ENCODE assay signal across 9 cellular contexts in genomic region chr3:152243301-152243711, GRCh38. TPM values are rescaled to one million over a fixed set of nuclear protein-coding genes. Genes with fewer than 3 reads are reported as not detected.
A peak's percentile ranks its signal among the peaks of the same experiment; 100 is the strongest.
DNase-seq lines count a peak whose midpoint lies in the region; ATAC-seq, FAIRE-seq and TF ChIP-seq lines count a peak whose summit lies in the region.
"Had no signal": no experiment of that assay in that cellular context is flagged by ENCODE, and none has a peak within 500 bp of the region (broad histone marks: within the 10 kb centered on the region; RNA-seq: fewer than 3 reads in every experiment).

No MANE protein-coding gene starts in this region.

- intact Hi-C loops in HepG2 (cut with micrococcal nuclease; ENCODE audit: unreplicated experiment): no loop called here

- peaks cover 22% of the 10 kb centered on the region for H3K4me1 ChIP-seq in HepG2 (ENCODE audit: insufficient read depth, low read length)

- H3K27me3 ChIP-seq in HepG2 (ENCODE audit: control insufficient read depth in 1 of 2, insufficient read depth in 2 of 2, low read length in 2 of 2): no peaks in the 10 kb centered on the region

- no peaks in the 10 kb centered on the region for H3K9me3 ChIP-seq in HepG2 (ENCODE audit: low read length)

- no peak overlapping the region for H2AFZ ChIP-seq in HepG2 (ENCODE audit: low read length)

- H3K27ac ChIP-seq in HepG2 (ENCODE audit: extremely low read length, insufficient read depth, low read length): peak overlapping the region; percentile 69

- in situ Hi-C loops in HepG2 (cut with HindIII; ENCODE audit: extremely low pct_ligation_motif_present, low pct_unique_long_range_greater_than_20kb): no loop called here

- ATAC-seq in GM18499 (IDR thresholded peaks at IDR 0.05; ENCODE audit: insufficient read depth, unreplicated experiment): peak; percentile 67
- ATAC-seq in GM21576 (IDR thresholded peaks at IDR 0.05; ENCODE audit: unreplicated experiment): peak; percentile 77
- ATAC-seq in HG03575 (IDR thresholded peaks at IDR 0.05; ENCODE audit: extremely low read depth, insufficient number of reproducible peaks, low FRiP score, unreplicated experiment): peak; percentile 46
- ATAC-seq in HepG2: peak; percentile 80
- ATAC-seq: WTC11 had no signal

- peak overlapping the region; percentile 72 for H3K4me2 ChIP-seq in HepG2 (ENCODE audit: low read depth, low read length)

- no peaks in the 10 kb centered on the region for H3K36me3 ChIP-seq in HepG2 (replicated peaks in 1 of 2; ENCODE audit: control insufficient read depth in 1 of 2, insufficient read depth in 2 of 2, low read length in 2 of 2)

- H4K20me1 ChIP-seq in HepG2 (ENCODE audit: insufficient read depth, low read length): no peaks in the 10 kb centered on the region

- TF ChIP-seq EP300 in HepG2 (IDR thresholded peaks at IDR 0.05; ENCODE audit: low read depth in 2 of 2, low read length in 2 of 2): no peak
- no peak for TF ChIP-seq EP300 in HepG2 (CRISPR knock-in tag; IDR thresholded peaks at IDR 0.05; ENCODE audit: borderline replicate concordance)

- POLR2A ChIA-PET in HepG2 (lab: Yijun Ruan, JAX): interaction anchor here (0.8 to 1.1 kb wide), 2 partner anchors 16 to 26 kb away, joined by 4 to 5 read pairs; partner anchors contain the start of gene MBNL1

- TF ChIP-seq POLR2A in HepG2 (IDR thresholded peaks at IDR 0.05; ENCODE audit: insufficient read depth in 1 of 2, low read depth in 2 of 2, low read length in 2 of 2): no peak

- DNase-seq in HepG2 (ENCODE audit: low spot score): peak; percentile 10
- DNase-seq in pons (ENCODE audit: low spot score): no peak
- no peak for DNase-seq in NCI-H1694 treated with DMSO at 0.1 percent for 48 hours (lab: John Stamatoyannopoulos, UW)
- DNase-seq in effector CD4-positive, alpha-beta T cell: no peak
- DNase-seq in germinal center (ENCODE audit: low spot score): no peak

- no peak overlapping the region for H3K9ac ChIP-seq in HepG2 (ENCODE audit: insufficient read depth, low read depth, low read length)

- no peak for FAIRE-seq in HepG2 (lab: Jason Lieb, UNC)

- no peak for TF ChIP-seq RAD21 in HepG2 (CRISPR knock-in tag; IDR thresholded peaks at IDR 0.05)

- no TSS peak for BruUV-seq in HepG2 (replicated peaks; lab: Mats Ljungman, UMichigan)

- CTCF ChIA-PET in HepG2 (lab: Yijun Ruan, JAX; ENCODE audit: low intra/inter-chr PET ratio, low total read pairs): no interaction called here

- peak overlapping the region in 1 of 3 experiments; percentile 19; a peak in 1 of 6 replicates for H3K4me3 ChIP-seq in HepG2 (replicated peaks in 1 of 3; ENCODE audit: insufficient read depth in 1 of 3, low read depth in 2 of 3, low read length in 3 of 3)

- 5% methylated on average over 1 of the region's 1 CpG for WGBS in HepG2 (ENCODE audit: low lambda C conversion rate)

- no peaks in the 10 kb centered on the region for H3K79me2 ChIP-seq in HepG2 (ENCODE audit: insufficient read depth, low read length)

- no peak for TF ChIP-seq CTCF in HepG2 (CRISPR knock-in tag; IDR thresholded peaks at IDR 0.05)

TF ChIP-seq in HepG2, 621 proteins besides CTCF, POLR2A, EP300 and RAD21:
- TF ChIP-seq ZNF451 (CRISPR knock-in tag; IDR thresholded peaks at IDR 0.05) (no peak), SAP130 (CRISPR knock-in tag; IDR thresholded peaks at IDR 0.05; ENCODE audit: low read depth) (peak; percentile 13; the same call in 1 of the 2 replicates), ZNF232 (CRISPR knock-in tag; IDR thresholded peaks at IDR 0.05; ENCODE audit: borderline replicate concordance) (peak; percentile 58; the same call in 1 of the 2 replicates)

RNA-seq across cellular contexts. Expression of gene MBNL1, which starts 25.4 kb away (rescaled TPM):
- 55.4 TPM in 2 replicates for total RNA-seq in HepG2 (2016; rRNA removed; fragmentation: Illumina TruSeq; extraction: Trizol)
- 8.2 and 11.3 TPM in 2 replicates for total RNA-seq in HepG2 (2016; cell fraction: cytosol; rRNA removed; fragmentation: Illumina TruSeq; extraction: Trizol; ENCODE audit: low read depth)
- total RNA-seq in HepG2 (2016; cell fraction: insoluble cytoplasmic fraction; rRNA removed; fragmentation: Illumina TruSeq; extraction: Trizol): 50.3 and 56.4 TPM in 2 replicates
- 19.1 and 21.6 TPM in 2 replicates for total RNA-seq in HepG2 (2016; cell fraction: membrane; rRNA removed; fragmentation: Illumina TruSeq; extraction: Trizol)
- total RNA-seq in HepG2 (2016; cell fraction: nucleus; rRNA removed; fragmentation: Illumina TruSeq; extraction: Trizol): 106 and 117 TPM in 2 replicates
- 19.3 and 27.1 TPM in 2 replicates for polyA plus RNA-seq in HepG2 (2011; rRNA removed)
- 23.1 and 24.2 TPM in 2 replicates for polyA plus RNA-seq in HepG2 (2011; cell fraction: cytosol; rRNA removed)
- 28.6 and 31.4 TPM in 2 replicates for polyA plus RNA-seq in HepG2 (2011; cell fraction: nucleus; rRNA removed)
- polyA plus RNA-seq in HepG2 (2012): 16.4 and 17.7 TPM in 2 replicates
- 1.4 and 1.5 TPM in 2 replicates for polyA plus RNA-seq in HepG2 (2016; cell fraction: cytosol; fragmentation: Illumina TruSeq; extraction: Trizol; ENCODE audit: low read depth)
- 35.7 and 36.6 TPM in 2 replicates for polyA plus RNA-seq in HepG2 (2016; cell fraction: insoluble cytoplasmic fraction; fragmentation: Illumina TruSeq; extraction: Trizol; ENCODE audit: low read depth)
- 6.8 TPM in 2 replicates for polyA plus RNA-seq in HepG2 (2016; cell fraction: membrane; fragmentation: Illumina TruSeq; extraction: Trizol; ENCODE audit: low read depth)
- polyA plus RNA-seq in HepG2 (2016; cell fraction: nucleus; fragmentation: Illumina TruSeq; extraction: Trizol; ENCODE audit: insufficient read depth, low read depth): 41.8 and 44.0 TPM in 2 replicates
- polyA minus RNA-seq in HepG2 (2011; rRNA and poly(A)+ RNA removed; ENCODE audit: low replicate concordance): 130 and 203 TPM in 2 replicates
- 59.9 and 63.4 TPM in 2 replicates for polyA minus RNA-seq in HepG2 (2011; cell fraction: cytosol; rRNA and poly(A)+ RNA removed)
- polyA minus RNA-seq in HepG2 (2011; cell fraction: nucleus; rRNA and poly(A)+ RNA removed): 167 and 169 TPM in 2 replicates
